15 cellular contexts compared by ENCODE assay signal in genomic region chr1:224373008-224373590, GRCh38. TPM values are rescaled to one million over a fixed set of nuclear protein-coding genes. Genes with fewer than 3 reads are reported as not detected.
DNase-seq lines count a peak whose midpoint lies in the region; ATAC-seq and TF ChIP-seq lines count a peak whose summit lies in the region.
"Had no signal": no experiment of that assay in that cellular context is flagged by ENCODE, and none has a peak within 500 bp of the region (broad histone marks: within the 10 kb centered on the region; RNA-seq: fewer than 3 reads in every experiment).

No MANE protein-coding gene starts in this region.

- DNase-seq in activated T-cell treated with anti-CD3 and anti-CD28 coated beads, Interleukin-2, amount 50 U/mL, for 4 hours, result no peak
- DNase-seq in activated T-cell treated with anti-CD3 and anti-CD28 coated beads, Interleukin-2, amount 50 U/mL, for 48 hours, result no peak
- DNase-seq in CD8-positive, alpha-beta memory T cell, result no peak
- no peak for DNase-seq in WTC11 (ENCODE audit: low spot score)
- DNase-seq in naive thymus-derived CD4-positive, alpha-beta T cell, result no peak
- no peak for DNase-seq in NCI-H524 (lab: John Stamatoyannopoulos, UW)
- no peak for DNase-seq in A673 (ENCODE audit: low spot score)
- DNase-seq in NCI-H2107 treated with DMSO at 0.1 percent for 48 hours (lab: John Stamatoyannopoulos, UW; ENCODE audit: unreplicated experiment), result no peak
- DNase-seq: AML-193, DMS79 treated with DMSO at 0.1 percent for 48 hours, IMR-90, NCI-H1417 treated with DMSO at 0.1 percent for 48 hours, NCI-H2029 treated with DMSO at 0.1 percent for 48 hours, NCI-H510A treated with DMSO at 0.1 percent for 48 hours had no signal

- no peak overlapping the region for H3K4me3 ChIP-seq in CD8-positive, alpha-beta memory T cell (ENCODE audit: low read length)
- no peak overlapping the region for H3K4me3 ChIP-seq in naive thymus-derived CD4-positive, alpha-beta T cell (ENCODE audit: low read length)
- no peak overlapping the region for H3K4me3 ChIP-seq in A673 (ENCODE audit: low read depth, low read length, poor library complexity, severe bottlenecking)
- H3K4me3 ChIP-seq: HAP-1 had no signal

- peaks cover 76% of the 10 kb centered on the region for H3K4me1 Mint-ChIP-seq in activated T-cell treated with anti-CD3 and anti-CD28 coated beads, Interleukin-2, amount 50 U/mL, for 4 hours (ENCODE audit: low read depth)
- peaks cover 55 to 80% (median 75%) of the 10 kb centered on the region in 3 donors for H3K4me1 Mint-ChIP-seq in CD8-positive, alpha-beta memory T cell
- H3K4me1 Mint-ChIP-seq in WTC11, result no peaks in the 10 kb centered on the region
- peaks cover 47 to 74% (median 67%) of the 10 kb centered on the region in 7 donors for H3K4me1 Mint-ChIP-seq in naive thymus-derived CD4-positive, alpha-beta T cell

- peaks cover 46% of the 10 kb centered on the region for H3K36me3 Mint-ChIP-seq in activated T-cell treated with anti-CD3 and anti-CD28 coated beads, Interleukin-2, amount 50 U/mL, for 4 hours (ENCODE audit: insufficient read depth)
- peaks cover 17 to 84% (median 37%) of the 10 kb centered on the region in 3 donors for H3K36me3 Mint-ChIP-seq in CD8-positive, alpha-beta memory T cell
- H3K36me3 Mint-ChIP-seq in WTC11, result peaks cover 77% of the 10 kb centered on the region
- H3K36me3 Mint-ChIP-seq in naive thymus-derived CD4-positive, alpha-beta T cell, result peaks cover 14 to 64% (median 49%) of the 10 kb centered on the region in 5 donors

- BruUV-seq in A673 (replicated peaks; lab: Mats Ljungman, UMichigan), result no TSS peak

- CTCF ChIA-PET in CD8-positive, alpha-beta memory T cell (lab: Charles Lee), result no interaction called here
- CTCF ChIA-PET in WTC11 (lab: Charles Lee), result no interaction called here
- CTCF ChIA-PET in naive thymus-derived CD4-positive, alpha-beta T cell (lab: Charles Lee), result no interaction called here
- CTCF ChIA-PET in A673 (lab: Charles Lee), result no interaction called here

- H3K27ac ChIP-seq in CD8-positive, alpha-beta memory T cell (ENCODE audit: low read depth, low read length), result no peak overlapping the region
- no peak overlapping the region for H3K27ac ChIP-seq in naive thymus-derived CD4-positive, alpha-beta T cell (ENCODE audit: low read depth, low read length)
- no peak overlapping the region for H3K27ac ChIP-seq in A673 (ENCODE audit: low read depth, low read length, poor library complexity, severe bottlenecking)

- H3K9me3 ChIP-seq in CD8-positive, alpha-beta memory T cell (ENCODE audit: low read length), result no peaks in the 10 kb centered on the region
- no peaks in the 10 kb centered on the region for H3K9me3 ChIP-seq in naive thymus-derived CD4-positive, alpha-beta T cell (ENCODE audit: control insufficient read depth in 2 of 3, low read length in 3 of 3)
- no peaks in the 10 kb centered on the region for H3K9me3 ChIP-seq in A673 (ENCODE audit: low read depth, low read length, poor library complexity, severe bottlenecking)
- H3K9me3 ChIP-seq: HAP-1 had no signal

- no peaks in the 10 kb centered on the region for H3K9me3 Mint-ChIP-seq in activated T-cell treated with anti-CD3 and anti-CD28 coated beads, Interleukin-2, amount 50 U/mL, for 4 hours
- no peaks in the 10 kb centered on the region for H3K9me3 Mint-ChIP-seq in CD8-positive, alpha-beta memory T cell
- H3K9me3 Mint-ChIP-seq in WTC11, result no peaks in the 10 kb centered on the region
- H3K9me3 Mint-ChIP-seq in naive thymus-derived CD4-positive, alpha-beta T cell, result no peaks in the 10 kb centered on the region

- H3K4me3 Mint-ChIP-seq in activated T-cell treated with anti-CD3 and anti-CD28 coated beads, Interleukin-2, amount 50 U/mL, for 4 hours, result no peak overlapping the region
- no peak overlapping the region for H3K4me3 Mint-ChIP-seq in CD8-positive, alpha-beta memory T cell
- H3K4me3 Mint-ChIP-seq in WTC11, result no peak overlapping the region
- no peak overlapping the region for H3K4me3 Mint-ChIP-seq in naive thymus-derived CD4-positive, alpha-beta T cell

- peak; percentile 50 to 53 for ATAC-seq in activated T-cell treated with anti-CD3 and anti-CD28 coated beads, Interleukin-2, amount 50 U/mL, for 4 hours
- no peak for ATAC-seq in WTC11
- ATAC-seq in naive thymus-derived CD4-positive, alpha-beta T cell, result no peak

- H3K27ac Mint-ChIP-seq in CD8-positive, alpha-beta memory T cell, result peak overlapping the region in 7 of 8 donors; percentile 12 to 75 (median 56)
- H3K27ac Mint-ChIP-seq in WTC11, result peak overlapping the region; percentile 38; the same call in 1 of the 2 replicates
- peak overlapping the region in 7 of 9 donors; percentile 31 to 89 (median 63) for H3K27ac Mint-ChIP-seq in naive thymus-derived CD4-positive, alpha-beta T cell

- H3K27me3 ChIP-seq in CD8-positive, alpha-beta memory T cell (ENCODE audit: insufficient read depth, low read length, poor library complexity, severe bottlenecking), result no peaks in the 10 kb centered on the region
- no peaks in the 10 kb centered on the region for H3K27me3 ChIP-seq in naive thymus-derived CD4-positive, alpha-beta T cell (ENCODE audit: control insufficient read depth in 2 of 2, insufficient read depth in 2 of 2, low read length in 2 of 2)
- no peaks in the 10 kb centered on the region for H3K27me3 ChIP-seq in A673 (replicated peaks; ENCODE audit: insufficient read depth, low read depth, low read length, poor library complexity)

- no peaks in the 10 kb centered on the region for H3K27me3 Mint-ChIP-seq in activated T-cell treated with anti-CD3 and anti-CD28 coated beads, Interleukin-2, amount 50 U/mL, for 4 hours (ENCODE audit: low read depth)
- H3K27me3 Mint-ChIP-seq in CD8-positive, alpha-beta memory T cell, result no peaks in the 10 kb centered on the region
- H3K27me3 Mint-ChIP-seq in WTC11 (ENCODE audit: low read depth), result no peaks in the 10 kb centered on the region
- no peaks in the 10 kb centered on the region for H3K27me3 Mint-ChIP-seq in naive thymus-derived CD4-positive, alpha-beta T cell

- H3K4me1 ChIP-seq in CD8-positive, alpha-beta memory T cell (ENCODE audit: insufficient read depth, low read length), result peaks cover 48% of the 10 kb centered on the region
- H3K4me1 ChIP-seq in naive thymus-derived CD4-positive, alpha-beta T cell (ENCODE audit: control insufficient read depth in 2 of 2, insufficient read depth in 2 of 2, low read length in 2 of 2), result peaks cover 36 to 38% of the 10 kb centered on the region in 2 donors
- H3K4me1 ChIP-seq in A673 (ENCODE audit: insufficient read depth, low read length, poor library complexity, severe bottlenecking), result no peaks in the 10 kb centered on the region

- TF ChIP-seq CTCF in WTC11 (IDR thresholded peaks at IDR 0.05), result no peak
- TF ChIP-seq CTCF in A673 (conservative IDR thresholded peaks at IDR 0.05; ENCODE audit: low read depth, low read length), result no peak

- POLR2A ChIA-PET in CD8-positive, alpha-beta memory T cell (lab: Charles Lee), result no interaction called here
- POLR2A ChIA-PET in WTC11 (lab: Charles Lee) (no interaction called here), A673 (lab: Charles Lee; ENCODE audit: low non-redundant PET) (no interaction called here)
- POLR2A ChIA-PET in naive thymus-derived CD4-positive, alpha-beta T cell (lab: Charles Lee), result interaction anchor here (1.3 kb wide), 1 partner anchor 13 kb away, joined by 6 read pairs; no protein-coding TSS in a partner anchor

- intact Hi-C loops in naive thymus-derived CD4-positive, alpha-beta T cell (cut with micrococcal nuclease), result no loop called here
- intact Hi-C loops in A673 (cut with micrococcal nuclease; ENCODE audit: unreplicated experiment), result no loop called here

- H3K36me3 ChIP-seq in CD8-positive, alpha-beta memory T cell (ENCODE audit: insufficient read depth, low read length), result peaks cover 37% of the 10 kb centered on the region
- peaks cover 17 to 43% (median 21%) of the 10 kb centered on the region in 3 experiments for H3K36me3 ChIP-seq in naive thymus-derived CD4-positive, alpha-beta T cell (ENCODE audit: control insufficient read depth in 2 of 3, insufficient read depth in 3 of 3, low read length in 3 of 3)
- H3K36me3 ChIP-seq in A673 (ENCODE audit: insufficient read depth, low read length, poor library complexity, severe bottlenecking), result peaks cover 64% of the 10 kb centered on the region

TF ChIP-seq in WTC11, 78 proteins besides CTCF, POLR2A, EP300 and RAD21 (continues in another document):
- no peak for TF ChIP-seq ZNF671 (CRISPR knock-in tag; IDR thresholded peaks at IDR 0.05)
- no peak for TF ChIP-seq CREM (CRISPR knock-in tag; IDR thresholded peaks at IDR 0.05)

RNA-seq across cellular contexts. Expression of gene CNIH4, which starts 16.4 kb away (rescaled TPM):
- total RNA-seq in activated T-cell treated with anti-CD3 and anti-CD28 coated beads, Interleukin-2, amount 50 U/mL, for 4 hours, result 10 to 100 TPM; 31.2 to 38.6 (median 37.6) TPM
- 10 to 100 TPM; 45.7 to 53.9 TPM for total RNA-seq in CD8-positive, alpha-beta memory T cell
- polyA plus RNA-seq in CD8-positive, alpha-beta memory T cell, result 49.3 TPM
- total RNA-seq in WTC11 (2021), result 64.3 to 77.8 TPM (median 66.0 TPM) in 3 replicates
- 10 to 100 TPM; 28.1 to 42.0 (median 39.8) TPM for total RNA-seq in naive thymus-derived CD4-positive, alpha-beta T cell
- polyA plus RNA-seq in naive thymus-derived CD4-positive, alpha-beta T cell, result 10 to 100 TPM; 29.6 to 44.8 TPM
- 76.7 and 79.9 TPM in 2 replicates for total RNA-seq in A673 (2021)

RNA-seq across cellular contexts. Expression of gene NVL, which starts 43.1 kb away (rescaled TPM):
- total RNA-seq in activated T-cell treated with anti-CD3 and anti-CD28 coated beads, Interleukin-2, amount 50 U/mL, for 4 hours, result 10 to 100 TPM; 40.0 to 42.7 (median 41.8) TPM
- 10 to 100 TPM; 41.6 to 46.5 TPM for total RNA-seq in CD8-positive, alpha-beta memory T cell
- 23.0 TPM for polyA plus RNA-seq in CD8-positive, alpha-beta memory T cell
- 32.8 to 34.7 TPM (median 33.4 TPM) in 3 replicates for total RNA-seq in WTC11 (2021)
- total RNA-seq in naive thymus-derived CD4-positive, alpha-beta T cell, result 10 to 100 TPM; 23.9 to 48.6 (median 44.7) TPM
- polyA plus RNA-seq in naive thymus-derived CD4-positive, alpha-beta T cell, result 10 to 100 TPM; 16.1 to 17.7 TPM
- total RNA-seq in A673 (2021), result 52.5 and 54.8 TPM in 2 replicates

Comparison
In these comparisons a context has a peak if more than half of its experiments do, and no peak if none do; other contexts are left out.
1. ATAC-seq: peak in activated T-cell treated with anti-CD3 and anti-CD28 coated beads, Interleukin-2, amount 50 U/mL, for 4 hours (2 of 2); none in WTC11 (single experiment) and naive thymus-derived CD4-positive, alpha-beta T cell (single experiment).
2. Peak in every context shown above with its lines, with median percentiles within 50 percentile points of each other: H3K27ac Mint-ChIP-seq.